In the genomic region with DNA sequence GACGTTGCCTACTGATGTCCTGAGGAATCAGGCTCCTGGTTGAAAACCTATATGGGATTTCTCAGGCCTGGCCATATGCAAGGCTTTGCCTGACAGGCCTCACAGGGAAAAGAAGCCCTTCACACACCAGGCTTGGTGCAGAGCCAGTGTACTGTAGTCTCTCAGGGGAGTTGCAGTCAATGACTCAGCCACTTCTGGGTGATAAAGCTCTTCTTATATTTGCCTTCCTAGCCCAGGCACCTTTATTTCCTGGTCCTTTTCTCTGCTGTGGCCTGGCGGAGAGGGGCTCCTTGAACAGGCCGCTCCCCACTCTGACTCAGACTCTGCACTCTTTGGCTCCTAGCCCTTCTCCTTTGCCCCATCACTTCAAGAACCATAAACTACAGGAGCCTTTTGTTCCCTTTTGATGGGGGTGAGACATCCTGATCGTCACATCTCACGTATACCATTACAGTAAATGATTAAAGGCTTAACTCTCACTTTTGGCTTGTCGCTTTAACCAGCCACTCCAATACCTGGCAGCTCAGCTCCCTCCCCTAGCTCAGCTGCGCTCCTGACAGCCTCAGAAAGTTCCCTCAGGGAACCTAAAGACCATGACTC, we compare ENCODE assay signal across 8 cellular contexts. TPM values are rescaled to one million over a fixed set of nuclear protein-coding genes. Genes with fewer than 3 reads are reported as not detected.
DNase-seq lines count a peak whose midpoint lies in the region; ATAC-seq and TF ChIP-seq lines count a peak whose summit lies in the region.

No MANE protein-coding gene starts in this region.

- H3K27ac Mint-ChIP-seq in CD8-positive, alpha-beta T cell: no peak overlapping the region

- DNase-seq in A172 (ENCODE audit: low spot score) (peak; percentile 97), NCI-H2171 treated with DMSO at 0.1 percent for 48 hours (lab: John Stamatoyannopoulos, UW) (peak; percentile 83), choroid plexus epithelial cell (ENCODE audit: low read depth) (peak; percentile 87), mucosa of gallbladder (ENCODE audit: low spot score) (peak; percentile 81), WERI-Rb-1 (no peak), NK-92 (lab: John Stamatoyannopoulos, UW; ENCODE audit: unreplicated experiment) (no peak)
- DNase-seq in CD8-positive, alpha-beta T cell: no peak

- no peaks in the 10 kb centered on the region for H3K36me3 ChIP-seq in WERI-Rb-1
- no peaks in the 10 kb centered on the region for H3K36me3 ChIP-seq in CD8-positive, alpha-beta T cell (ENCODE audit: insufficient read depth, low read length)

- H3K27ac ChIP-seq in WERI-Rb-1: no peak overlapping the region
- no peak overlapping the region for H3K27ac ChIP-seq in CD8-positive, alpha-beta T cell (ENCODE audit: low read depth, low read length)

- intact Hi-C loops in CD8-positive, alpha-beta T cell (cut with DNase I, micrococcal nuclease): no loop called here

- no peak for TF ChIP-seq CTCF in choroid plexus epithelial cell (conservative IDR thresholded peaks at IDR 0.05; ENCODE audit: low read depth, low read length)
- no peak for TF ChIP-seq CTCF in WERI-Rb-1 (IDR thresholded peaks at IDR 0.05; ENCODE audit: low read depth, low read length)
- TF ChIP-seq CTCF in CD8-positive, alpha-beta T cell (IDR thresholded peaks at IDR 0.05): no peak

- ATAC-seq in GM19467 (IDR thresholded peaks at IDR 0.05; ENCODE audit: unreplicated experiment): peak; percentile 46
- ATAC-seq in CD8-positive, alpha-beta T cell: no peak

- H3K9me3 Mint-ChIP-seq in CD8-positive, alpha-beta T cell: peaks cover 3% of the 10 kb centered on the region

- POLR2A ChIA-PET in CD8-positive, alpha-beta T cell (lab: Charles Lee): no interaction called here

- no peaks in the 10 kb centered on the region for H3K4me1 ChIP-seq in CD8-positive, alpha-beta T cell (ENCODE audit: insufficient read depth, low read length)

- H3K36me3 Mint-ChIP-seq in CD8-positive, alpha-beta T cell: peaks cover 12% of the 10 kb centered on the region

- no peak overlapping the region for H3K4me3 Mint-ChIP-seq in CD8-positive, alpha-beta T cell

- H3K27me3 Mint-ChIP-seq in CD8-positive, alpha-beta T cell (ENCODE audit: low read depth): no peaks in the 10 kb centered on the region

- H3K9me3 ChIP-seq in WERI-Rb-1 (ENCODE audit: severe bottlenecking): no peaks in the 10 kb centered on the region
- H3K9me3 ChIP-seq in CD8-positive, alpha-beta T cell (ENCODE audit: low read length): no peaks in the 10 kb centered on the region

- H3K4me1 Mint-ChIP-seq in CD8-positive, alpha-beta T cell (ENCODE audit: low read depth): no peaks in the 10 kb centered on the region

- no peak overlapping the region for H3K4me3 ChIP-seq in choroid plexus epithelial cell (ENCODE audit: low read depth, low read length)
- H3K4me3 ChIP-seq in WERI-Rb-1 (ENCODE audit: low read depth, low read length): no peak overlapping the region
- no peak overlapping the region for H3K4me3 ChIP-seq in CD8-positive, alpha-beta T cell (ENCODE audit: low read depth, low read length)

- no peaks in the 10 kb centered on the region for H3K27me3 ChIP-seq in WERI-Rb-1 (ENCODE audit: insufficient read depth, low read depth, severe bottlenecking)
- H3K27me3 ChIP-seq in CD8-positive, alpha-beta T cell (ENCODE audit: insufficient read depth, low read length): no peaks in the 10 kb centered on the region

- CTCF ChIA-PET in CD8-positive, alpha-beta T cell (lab: Charles Lee): no interaction called here

RNA-seq across cellular contexts. Expression of a gene that starts 33.5 kb away (rescaled TPM):
- 60.7 and 75.3 TPM in 2 replicates for total RNA-seq in A172 (2014; rRNA removed; shearing (Covaris generic))
- total RNA-seq in mucosa of gallbladder: 25.2 TPM
- total RNA-seq in CD8-positive, alpha-beta T cell: 10 to 100 TPM in 1 of 2 experiments, 1 to 10 TPM in 1; 6.9 to 10.0 TPM

Comparison
In these comparisons a context has a peak if more than half of its experiments do, and no peak if none do; other contexts are left out.
1. DNase-seq: peak in A172 (single experiment), NCI-H2171 treated with DMSO at 0.1 percent for 48 hours (single experiment), choroid plexus epithelial cell (single experiment) and mucosa of gallbladder (single experiment); none in WERI-Rb-1 (single experiment), NK-92 (single experiment) and CD8-positive, alpha-beta T cell (0 of 7).